7 cellular contexts compared by ENCODE assay signal in the genomic region with DNA sequence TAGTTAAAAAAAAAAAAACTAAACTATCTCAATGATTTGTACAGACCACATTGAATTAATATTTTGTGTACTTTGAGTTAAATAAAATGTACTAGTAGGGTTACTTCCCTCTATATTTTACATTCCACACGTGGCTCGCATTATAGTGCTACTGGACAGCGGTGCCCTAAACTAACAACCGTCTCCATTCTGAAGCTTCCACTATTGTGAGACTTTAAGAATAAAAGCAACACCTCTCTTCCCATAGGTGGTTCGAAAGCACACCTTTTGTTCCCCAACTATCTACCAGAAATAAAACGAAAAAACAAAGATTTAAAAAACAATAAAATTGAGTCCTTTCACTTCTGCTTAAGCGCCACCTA. TPM values are rescaled to one million over a fixed set of nuclear protein-coding genes. Genes with fewer than 3 reads are reported as not detected.
A peak's percentile ranks its signal among the peaks of the same experiment; 100 is the strongest.
DNase-seq lines count a peak whose midpoint lies in the region; ATAC-seq and TF ChIP-seq lines count a peak whose summit lies in the region.

No MANE protein-coding gene starts in this region.

- no peak overlapping the region for H2AK5ac ChIP-seq in H9 (ENCODE audit: insufficient read length, low read length)

- H3K27ac ChIP-seq in H9 (ENCODE audit: insufficient read length, low read depth, low read length), result no peak overlapping the region
- H3K27ac ChIP-seq in SJSA1, result peak overlapping the region; percentile 86

- no peak overlapping the region for H2AFZ ChIP-seq in H9 (ENCODE audit: low read length)

- no peak overlapping the region for H2BK15ac ChIP-seq in H9 (ENCODE audit: low read depth, low read length)

- H3K27me3 Mint-ChIP-seq in H9 (ENCODE audit: low read depth), result peaks cover 4% of the 10 kb centered on the region

- H3T11ph ChIP-seq in H9 (ENCODE audit: low read length), result no peak overlapping the region

- no peaks in the 10 kb centered on the region for H3K9me3 ChIP-seq in H9 (ENCODE audit: control insufficient read depth, low read depth, low read length)
- H3K9me3 ChIP-seq in SJSA1 (replicated peaks), result no peaks in the 10 kb centered on the region

- peaks cover 0 to 4% (median 1%) of the 10 kb centered on the region in 3 experiments; a peak in 3 of 7 replicates for H3K36me3 Mint-ChIP-seq in H9 (ENCODE audit: insufficient read depth in 1 of 3, low read depth in 3 of 3)

- no peak for TF ChIP-seq CTCF in H9 (conservative IDR thresholded peaks at IDR 0.05)
- no peak for TF ChIP-seq CTCF in retinal pigment epithelial cell (conservative IDR thresholded peaks at IDR 0.05; ENCODE audit: low read depth, low read length)

- peaks cover 25 to 26% of the 10 kb centered on the region in 2 experiments for H3K4me1 Mint-ChIP-seq in H9

- H3K27me3 ChIP-seq in H9 (ENCODE audit: insufficient read depth, low read length) (no peaks in the 10 kb centered on the region), SJSA1 (replicated peaks) (no peaks in the 10 kb centered on the region)

- peak overlapping the region; percentile 93 to 98 for H3K4me3 Mint-ChIP-seq in H9

- H3K14ac ChIP-seq in H9 (ENCODE audit: insufficient read depth, low read length), result no peak overlapping the region

- H2BK5ac ChIP-seq in H9 (ENCODE audit: insufficient read length, low read length), result no peak overlapping the region

- H4K91ac ChIP-seq in H9 (ENCODE audit: insufficient read length, low read depth, low read length), result no peak overlapping the region

- peaks cover 4% of the 10 kb centered on the region for H3K23me2 ChIP-seq in H9 (ENCODE audit: insufficient read length, low read depth, low read length, poor library complexity, severe bottlenecking)

- H3K9me3 Mint-ChIP-seq in H9, result peaks cover 0 to under 1% of the 10 kb centered on the region in 2 experiments; a peak in 2 of 5 replicates

- no peak overlapping the region for H3K56ac ChIP-seq in H9 (ENCODE audit: insufficient read length, low read depth, low read length)

- H3K4ac ChIP-seq in H9 (ENCODE audit: low read depth, low read length), result no peak overlapping the region

- H4K8ac ChIP-seq in H9 (replicated peaks; ENCODE audit: insufficient read length, low read depth, low read length), result no peak overlapping the region

- no peak overlapping the region for H2BK120ac ChIP-seq in H9 (ENCODE audit: low read depth, low read length, poor library complexity, severe bottlenecking)

- no peak overlapping the region for H3K23ac ChIP-seq in H9 (ENCODE audit: insufficient read length, low read depth, low read length)

- H3K36me3 ChIP-seq in SJSA1, result peaks cover 22% of the 10 kb centered on the region

- ATAC-seq in HG03108 (IDR thresholded peaks at IDR 0.05; ENCODE audit: unreplicated experiment), result no peak
- no peak for ATAC-seq in HG03571 (IDR thresholded peaks at IDR 0.05; ENCODE audit: unreplicated experiment)

- no CpG with 5 or more reads among the region's 7 CpGs for WGBS in H9 (ENCODE audit: extremely low coverage, insufficient read length, low lambda C conversion rate)

- H3K4me1 ChIP-seq in H9 (ENCODE audit: insufficient read depth, low read length) (peaks cover 4% of the 10 kb centered on the region), SJSA1 (replicated peaks) (peaks cover 17% of the 10 kb centered on the region)

- no peak overlapping the region for H2BK20ac ChIP-seq in H9 (ENCODE audit: low read depth, low read length, poor library complexity, severe bottlenecking)

- no peaks in the 10 kb centered on the region for H3K79me1 ChIP-seq in H9 (ENCODE audit: insufficient read depth, low read depth, low read length, poor library complexity, severe bottlenecking)

- H2BK12ac ChIP-seq in H9 (ENCODE audit: insufficient read length, low read depth, low read length), result no peak overlapping the region

- peak overlapping the region; percentile 75 to 98 (median 97) for H3K27ac Mint-ChIP-seq in H9

- H3K9ac ChIP-seq in H9 (ENCODE audit: extremely low read depth, insufficient read length, low read length), result peak overlapping the region; percentile 68

- H3K18ac ChIP-seq in H9 (ENCODE audit: insufficient read length, low read depth, low read length), result no peak overlapping the region

- H4K20me1 ChIP-seq in H9 (ENCODE audit: control insufficient read depth, insufficient read depth, insufficient read length), result no peaks in the 10 kb centered on the region

- H3K4me3 ChIP-seq in SJSA1 (peak overlapping the region; percentile 93), retinal pigment epithelial cell (ENCODE audit: low read length) (peak overlapping the region; percentile 93)

- no peak for DNase-seq in H9
- no peak for DNase-seq in SJSA1 (ENCODE audit: low read depth in 1 of 2, low spot score in 2 of 2)
- DNase-seq in fibroblast of peridontal ligament (ENCODE audit: extremely low read depth), result peak; percentile 23
- no peak for DNase-seq in retinal pigment epithelial cell (ENCODE audit: low read depth)
- DNase-seq in stimulated activated CD4-positive, alpha-beta T cell treated with anti-CD3 and anti-CD28 coated beads, Interleukin-12 subunit alpha, Interleukin-12 subunit beta, amount 100 ng/mL, for 4 hours, result no peak

- no peak overlapping the region for H4K5ac ChIP-seq in H9 (ENCODE audit: insufficient read length, low read depth, low read length)

- H3K79me2 ChIP-seq in H9 (ENCODE audit: insufficient read depth, low read length), result peaks cover 25% of the 10 kb centered on the region; the same call in 1 of the 2 replicates

- peak overlapping the region; percentile 88 for H3K4me2 ChIP-seq in H9 (ENCODE audit: insufficient read depth, insufficient read length, low read length)

RNA-seq across cellular contexts. Expression of a gene that starts 0.4 kb away (rescaled TPM):
- 65.6 and 68.5 TPM in 2 replicates for total RNA-seq in H9 (2021)
- total RNA-seq in SJSA1 (2014; rRNA removed; shearing (Covaris generic)), result 66.4 and 98.5 TPM in 2 replicates

RNA-seq across cellular contexts. Expression of a gene that starts 46.5 kb away (rescaled TPM):
- 147 and 151 TPM in 2 replicates for total RNA-seq in H9 (2021)
- 175 and 202 TPM in 2 replicates for total RNA-seq in SJSA1 (2014; rRNA removed; shearing (Covaris generic))
